1 cellular context compared by ENCODE assay signal in genomic region chr1:89260042-89260441, GRCh38.
TF ChIP-seq lines count a peak whose summit lies in the region.

No MANE protein-coding gene starts in this region.

TF ChIP-seq in Ishikawa, 13 proteins besides CTCF, POLR2A, EP300 and RAD21 (continued from another document):
- TF ChIP-seq, protein P1, sequence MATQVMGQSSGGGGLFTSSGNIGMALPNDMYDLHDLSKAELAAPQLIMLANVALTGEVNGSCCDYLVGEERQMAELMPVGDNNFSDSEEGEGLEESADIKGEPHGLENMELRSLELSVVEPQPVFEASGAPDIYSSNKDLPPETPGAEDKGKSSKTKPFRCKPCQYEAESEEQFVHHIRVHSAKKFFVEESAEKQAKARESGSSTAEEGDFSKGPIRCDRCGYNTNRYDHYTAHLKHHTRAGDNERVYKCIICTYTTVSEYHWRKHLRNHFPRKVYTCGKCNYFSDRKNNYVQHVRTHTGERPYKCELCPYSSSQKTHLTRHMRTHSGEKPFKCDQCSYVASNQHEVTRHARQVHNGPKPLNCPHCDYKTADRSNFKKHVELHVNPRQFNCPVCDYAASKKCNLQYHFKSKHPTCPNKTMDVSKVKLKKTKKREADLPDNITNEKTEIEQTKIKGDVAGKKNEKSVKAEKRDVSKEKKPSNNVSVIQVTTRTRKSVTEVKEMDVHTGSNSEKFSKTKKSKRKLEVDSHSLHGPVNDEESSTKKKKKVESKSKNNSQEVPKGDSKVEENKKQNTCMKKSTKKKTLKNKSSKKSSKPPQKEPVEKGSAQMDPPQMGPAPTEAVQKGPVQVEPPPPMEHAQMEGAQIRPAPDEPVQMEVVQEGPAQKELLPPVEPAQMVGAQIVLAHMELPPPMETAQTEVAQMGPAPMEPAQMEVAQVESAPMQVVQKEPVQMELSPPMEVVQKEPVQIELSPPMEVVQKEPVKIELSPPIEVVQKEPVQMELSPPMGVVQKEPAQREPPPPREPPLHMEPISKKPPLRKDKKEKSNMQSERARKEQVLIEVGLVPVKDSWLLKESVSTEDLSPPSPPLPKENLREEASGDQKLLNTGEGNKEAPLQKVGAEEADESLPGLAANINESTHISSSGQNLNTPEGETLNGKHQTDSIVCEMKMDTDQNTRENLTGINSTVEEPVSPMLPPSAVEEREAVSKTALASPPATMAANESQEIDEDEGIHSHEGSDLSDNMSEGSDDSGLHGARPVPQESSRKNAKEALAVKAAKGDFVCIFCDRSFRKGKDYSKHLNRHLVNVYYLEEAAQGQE (IDR thresholded peaks at IDR 0.05; ENCODE audit: low read depth) = no peak
- TF ChIP-seq CEBPB (IDR thresholded peaks at IDR 0.05) = peak; percentile 36; the same call in 1 of the 2 replicates
TF ChIP-seq in Ishikawa: peak in this region for 4.
